Comparison of ENCODE assay signal across 28 cellular contexts in the genomic region with DNA sequence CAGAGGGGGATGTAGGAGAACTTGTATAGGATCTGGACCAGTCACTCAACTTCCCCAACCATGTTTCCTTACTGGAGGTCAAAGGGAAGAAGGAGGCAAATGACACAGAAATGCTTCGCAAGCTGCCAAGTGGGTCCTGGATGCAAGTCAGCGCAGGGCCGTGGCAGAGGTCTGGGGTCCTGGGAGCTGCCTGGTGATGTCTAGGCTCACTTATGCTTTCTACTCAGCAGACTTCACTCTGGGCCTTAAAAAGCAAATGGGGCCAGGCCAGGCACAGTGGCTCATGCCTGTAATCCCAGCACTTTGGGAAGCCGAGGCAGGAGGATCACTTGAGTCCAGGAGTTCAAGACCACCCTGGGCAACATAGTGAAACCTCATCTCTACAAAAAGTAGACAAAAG. TPM values are rescaled to one million over a fixed set of nuclear protein-coding genes. Genes with fewer than 3 reads are reported as not detected.
"Had no signal": no experiment of that assay in that cellular context is flagged by ENCODE, and none has a peak within 500 bp of the region (broad histone marks: within the 10 kb centered on the region; RNA-seq: fewer than 3 reads in every experiment).

No MANE protein-coding gene starts in this region.

- H3K9me3 Mint-ChIP-seq: activated CD4-positive, alpha-beta memory T cell treated with anti-CD3 and anti-CD28 coated beads, Interleukin-2, amount 10 ng/mL, durations not matched to agents 7 days and 5 days; activated CD4-positive, alpha-beta T cell treated with anti-CD3 and anti-CD28 coated beads, Interleukin-2, amount 10 ng/mL, durations not matched to agents 7 days and 5 days; activated T-cell treated with anti-CD3 and anti-CD28 coated beads, Interleukin-2, amount 50 U/mL, for 4 hours; activated T-helper 17 cell treated with anti-CD3 and anti-CD28 coated beads, Interleukin-2, amount 50 U/mL, for 72 hours; nephron; stimulated activated memory B cell treated with anti-CD40 and anti-IgM and Interleukin-4, amounts not matched to agents 10 μg/mL and 1 μg/mL and 100 μg/mL, for 72 hours; stimulated activated naive CD8-positive, alpha-beta T cell treated with anti-CD3 and anti-CD28 coated beads, Interleukin-15, amount 100 ng/mL, for 72 hours had no signal

- DNase-seq: activated CD4-positive, alpha-beta memory T cell treated with anti-CD3 and anti-CD28 coated beads, Interleukin-2, amount 10 ng/mL, durations not matched to agents 7 days and 5 days; activated CD4-positive, alpha-beta T cell treated with anti-CD3 and anti-CD28 coated beads for 1 hour; activated CD4-positive, alpha-beta T cell treated with anti-CD3 and anti-CD28 coated beads, Interleukin-2, amount 10 ng/mL, durations not matched to agents 7 days and 5 days; activated gamma-delta T cell treated with Interleukin-2 at 50 U/mL for 16 hours; activated naive CD4-positive, alpha-beta T cell treated with anti-CD3 and anti-CD28 coated beads, Interleukin-2, amount 50 U/mL, for 16 hours; activated T-cell treated with anti-CD3 and anti-CD28 coated beads, Interleukin-2, amount 50 U/mL, for 4 hours; amygdala; colonic mucosa; effector CD8-positive, alpha-beta T cell; erythroblast; foreskin fibroblast; hypothalamus; stimulated activated CD4-positive, alpha-beta T cell treated with anti-CD3 and anti-CD28 coated beads, Interleukin-4, amount 100 ng/mL, for 24 hours; stimulated activated naive CD8-positive, alpha-beta T cell treated with anti-CD3 and anti-CD28 coated beads, Interleukin-15, amount 100 ng/mL, for 72 hours; T-helper 17 cell; T1000; thyroid gland; upper lobe of left lung had no signal

- H3K27ac Mint-ChIP-seq: activated CD4-positive, alpha-beta memory T cell treated with anti-CD3 and anti-CD28 coated beads, Interleukin-2, amount 10 ng/mL, durations not matched to agents 7 days and 5 days; activated CD4-positive, alpha-beta T cell treated with anti-CD3 and anti-CD28 coated beads, Interleukin-2, amount 10 ng/mL, durations not matched to agents 7 days and 5 days; activated T-helper 17 cell treated with anti-CD3 and anti-CD28 coated beads, Interleukin-2, amount 50 U/mL, for 72 hours; nephron; stimulated activated memory B cell treated with anti-CD40 and anti-IgM and Interleukin-4, amounts not matched to agents 10 μg/mL and 1 μg/mL and 100 μg/mL, for 72 hours; T-helper 17 cell had no signal

- H3K4me3 Mint-ChIP-seq: activated CD4-positive, alpha-beta memory T cell treated with anti-CD3 and anti-CD28 coated beads, Interleukin-2, amount 10 ng/mL, durations not matched to agents 7 days and 5 days; activated CD4-positive, alpha-beta T cell treated with anti-CD3 and anti-CD28 coated beads, Interleukin-2, amount 10 ng/mL, durations not matched to agents 7 days and 5 days; activated T-cell treated with anti-CD3 and anti-CD28 coated beads, Interleukin-2, amount 50 U/mL, for 4 hours; activated T-helper 17 cell treated with anti-CD3 and anti-CD28 coated beads, Interleukin-2, amount 50 U/mL, for 72 hours; nephron; stimulated activated memory B cell treated with anti-CD40 and anti-IgM and Interleukin-4, amounts not matched to agents 10 μg/mL and 1 μg/mL and 100 μg/mL, for 72 hours; stimulated activated naive CD8-positive, alpha-beta T cell treated with anti-CD3 and anti-CD28 coated beads, Interleukin-15, amount 100 ng/mL, for 72 hours; T-helper 17 cell had no signal

- H3K27me3 Mint-ChIP-seq: activated CD4-positive, alpha-beta memory T cell treated with anti-CD3 and anti-CD28 coated beads, Interleukin-2, amount 10 ng/mL, durations not matched to agents 7 days and 5 days; activated CD4-positive, alpha-beta T cell treated with anti-CD3 and anti-CD28 coated beads, Interleukin-2, amount 10 ng/mL, durations not matched to agents 7 days and 5 days; activated T-helper 17 cell treated with anti-CD3 and anti-CD28 coated beads, Interleukin-2, amount 50 U/mL, for 72 hours; stimulated activated memory B cell treated with anti-CD40 and anti-IgM and Interleukin-4, amounts not matched to agents 10 μg/mL and 1 μg/mL and 100 μg/mL, for 72 hours; stimulated activated naive CD8-positive, alpha-beta T cell treated with anti-CD3 and anti-CD28 coated beads, Interleukin-15, amount 100 ng/mL, for 72 hours; T-helper 17 cell had no signal

- H3K36me3 ChIP-seq: colonic mucosa, right lobe of liver, thyroid gland, vagina had no signal

- H3K9me3 ChIP-seq: colonic mucosa, heart left ventricle, mucosa of descending colon, right lobe of liver, thyroid gland, upper lobe of left lung, vagina had no signal

- H3K27me3 ChIP-seq: colonic mucosa, heart left ventricle, right lobe of liver, thyroid gland, upper lobe of left lung, vagina had no signal

- H3K4me3 ChIP-seq: colonic mucosa, heart left ventricle, lung, mucosa of descending colon, right lobe of liver, skin epidermis, thyroid gland, upper lobe of left lung, vagina had no signal

- ATAC-seq: activated T-cell treated with anti-CD3 and anti-CD28 coated beads, Interleukin-2, amount 50 U/mL, for 4 hours; activated T-helper 17 cell treated with anti-CD3 and anti-CD28 coated beads, Interleukin-2, amount 50 U/mL, for 72 hours; heart left ventricle; left lobe of liver; mucosa of descending colon; right lobe of liver; stimulated activated memory B cell treated with anti-CD40 and anti-IgM and Interleukin-4, amounts not matched to agents 10 μg/mL and 1 μg/mL and 100 μg/mL, for 72 hours; stimulated activated naive CD8-positive, alpha-beta T cell treated with anti-CD3 and anti-CD28 coated beads, Interleukin-15, amount 100 ng/mL, for 72 hours; T-helper 17 cell had no signal

- H3K27ac ChIP-seq: colonic mucosa, right lobe of liver, skin epidermis, upper lobe of left lung, vagina had no signal

- H3K4me1 Mint-ChIP-seq: activated CD4-positive, alpha-beta T cell treated with anti-CD3 and anti-CD28 coated beads, Interleukin-2, amount 10 ng/mL, durations not matched to agents 7 days and 5 days; activated T-helper 17 cell treated with anti-CD3 and anti-CD28 coated beads, Interleukin-2, amount 50 U/mL, for 72 hours had no signal

RNA-seq across cellular contexts. Expression of gene GDF7, which starts 36.0 kb away (rescaled TPM):
- total RNA-seq: activated CD4-positive, alpha-beta memory T cell treated with anti-CD3 and anti-CD28 coated beads, Interleukin-2, amount 10 ng/mL, durations not matched to agents 7 days and 5 days; activated CD4-positive, alpha-beta T cell treated with anti-CD3 and anti-CD28 coated beads, Interleukin-2, amount 10 ng/mL, durations not matched to agents 7 days and 5 days had no signal
